Comparison of ENCODE assay signal across 19 cellular contexts in genomic region chr19:35447870-35448492, GRCh38. TPM values are rescaled to one million over a fixed set of nuclear protein-coding genes. Genes with fewer than 3 reads are reported as not detected.
DNase-seq lines count a peak whose midpoint lies in the region; ATAC-seq, FAIRE-seq and TF ChIP-seq lines count a peak whose summit lies in the region.
"Had no signal": no experiment of that assay in that cellular context is flagged by ENCODE, and none has a peak within 500 bp of the region (broad histone marks: within the 10 kb centered on the region; RNA-seq: fewer than 3 reads in every experiment).

Gene FFAR2 (plus strand): TSS chr19:35448257. CDS start chr19:35449715, 1,458 bp downstream.

- TF ChIP-seq CTCF in nephron progenitor cell (IDR thresholded peaks at IDR 0.05) (no peak), adrenal gland (IDR thresholded peaks at IDR 0.05) (no peak)

- peak within 1 kb of the TSS; percentile 57 to 95 for H3K27ac Mint-ChIP-seq in effector memory CD8-positive, alpha-beta T cell
- peak within 1 kb of the TSS; percentile 1 for H3K27ac Mint-ChIP-seq in nephron progenitor cell
- H3K27ac Mint-ChIP-seq: T-helper 1 cell treated with Interleukin-12 subunit alpha and Interleukin-12 subunit beta and Interleukin-4 antibody, amounts not matched to agents 30 μg/mL and 1 μg/mL, for 36 hours had no signal

- intact Hi-C loops in adrenal gland (cut with DNase I), result no loop called here

- peaks cover 0 to 6% (median 0%) of the 10 kb centered on the region in 11 experiments; a peak in 1 of 22 replicates for H3K9me3 ChIP-seq in BLaER1 treated with 17β-estradiol and CSF1 and Interleukin-3, amounts not matched to agents 10 nM and 100 nM (replicated peaks in 1 of 11)
- no peaks in the 10 kb centered on the region for H3K9me3 ChIP-seq in adrenal gland (replicated peaks in 1 of 3)
- H3K9me3 ChIP-seq: HAP-1, left lung had no signal

- H4K20me1 ChIP-seq in BLaER1 treated with 17β-estradiol and CSF1 and Interleukin-3, amounts not matched to agents 10 nM and 100 nM, result peaks cover 0 to 12% (median 0%) of the 10 kb centered on the region in 11 experiments; a peak in 1 of 22 replicates

- H3K27me3 ChIP-seq in BLaER1 treated with 17β-estradiol and CSF1 and Interleukin-3, amounts not matched to agents 10 nM and 100 nM, result no peaks in the 10 kb centered on the region
- no peaks in the 10 kb centered on the region for H3K27me3 ChIP-seq in adrenal gland

- H3K36me3 Mint-ChIP-seq in effector memory CD8-positive, alpha-beta T cell (ENCODE audit: insufficient read depth), result peaks cover 6% of the 10 kb centered on the region
- H3K36me3 Mint-ChIP-seq in nephron progenitor cell (ENCODE audit: low read depth), result no peaks in the 10 kb centered on the region

- H3K4me3 Mint-ChIP-seq in effector memory CD8-positive, alpha-beta T cell, result no peak within 1 kb of the TSS
- H3K4me3 Mint-ChIP-seq in nephron progenitor cell, result no peak within 1 kb of the TSS
- H3K4me3 Mint-ChIP-seq: naive thymus-derived CD4-positive, alpha-beta T cell; T-helper 1 cell treated with Interleukin-12 subunit alpha and Interleukin-12 subunit beta and Interleukin-4 antibody, amounts not matched to agents 30 μg/mL and 1 μg/mL, for 36 hours had no signal

- no peak for DNase-seq in GM19239 (ENCODE audit: insufficient read length, low spot score)
- DNase-seq in effector memory CD8-positive, alpha-beta T cell, result no peak
- no peak for DNase-seq in nephron progenitor cell
- DNase-seq in RKO (ENCODE audit: low spot score), result no peak
- DNase-seq in activated CD8-positive, alpha-beta memory T cell treated with anti-CD3 and anti-CD28 coated beads, Interleukin-2, amount 50 U/mL, for 4 hours, result no peak
- no peak for DNase-seq in adrenal gland
- DNase-seq in stimulated activated CD4-positive, alpha-beta T cell treated with anti-CD3 and anti-CD28 coated beads, Interleukin-4, amount 100 ng/mL, for 1 hour, result no peak
- DNase-seq: activated CD4-positive, alpha-beta T cell treated with anti-CD3 and anti-CD28 coated beads for 4 hours; DND-41; effector memory CD4-positive, alpha-beta T cell; naive thymus-derived CD4-positive, alpha-beta T cell; NCI-H1048; retina had no signal

- 62 to 74% (median 70%) methylated on average over 3 of the region's 3 CpGs for WGBS in adrenal gland, 4 donors

- peak within 1 kb of the TSS in 8 of 10 experiments; percentile 7 to 57 (median 38); a peak in 11 of 20 replicates for H3K4me3 ChIP-seq in BLaER1 treated with 17β-estradiol and CSF1 and Interleukin-3, amounts not matched to agents 10 nM and 100 nM
- no peak within 1 kb of the TSS for H3K4me3 ChIP-seq in adrenal gland
- H3K4me3 ChIP-seq: HAP-1 had no signal

- peak; percentile 78 for FAIRE-seq in GM19239 (lab: Jason Lieb, UNC)

- H3K27me3 Mint-ChIP-seq in effector memory CD8-positive, alpha-beta T cell, result no peaks in the 10 kb centered on the region
- H3K27me3 Mint-ChIP-seq in nephron progenitor cell (ENCODE audit: low read depth, poor library complexity), result peaks cover 69% of the 10 kb centered on the region

- H3K27ac ChIP-seq in BLaER1 treated with 17β-estradiol and CSF1 and Interleukin-3, amounts not matched to agents 10 nM and 100 nM, result peak within 1 kb of the TSS; percentile 17 to 99 (median 84)
- peak within 1 kb of the TSS in 1 of 5 donors; percentile 6 for H3K27ac ChIP-seq in adrenal gland

- no peaks in the 10 kb centered on the region for H3K9me3 Mint-ChIP-seq in effector memory CD8-positive, alpha-beta T cell
- H3K9me3 Mint-ChIP-seq in nephron progenitor cell, result no peaks in the 10 kb centered on the region
- H3K9me3 Mint-ChIP-seq: activated naive CD4-positive, alpha-beta T cell treated with anti-CD3 and anti-CD28 coated beads, Interleukin-2, amount 50 U/mL, for 72 hours; T-helper 1 cell treated with Interleukin-12 subunit alpha and Interleukin-12 subunit beta and Interleukin-4 antibody, amounts not matched to agents 30 μg/mL and 1 μg/mL, for 36 hours had no signal

- H3K4me2 ChIP-seq in BLaER1 treated with 17β-estradiol and CSF1 and Interleukin-3, amounts not matched to agents 10 nM and 100 nM, result peak within 1 kb of the TSS; percentile 65 to 99 (median 90)

- H3K4me1 ChIP-seq in BLaER1 treated with 17β-estradiol and CSF1 and Interleukin-3, amounts not matched to agents 10 nM and 100 nM, result peaks cover 53 to 100% (median 89%) of the 10 kb centered on the region in 10 experiments
- peaks cover 0 to 16% of the 10 kb centered on the region in 2 donors for H3K4me1 ChIP-seq in adrenal gland (replicated peaks in 1 of 2)
- H3K4me1 ChIP-seq: HAP-1 had no signal

- H3K9ac ChIP-seq in BLaER1 treated with 17β-estradiol and CSF1 and Interleukin-3, amounts not matched to agents 10 nM and 100 nM, result peak within 1 kb of the TSS in 9 of 11 experiments; percentile 39 to 88 (median 80); a peak in 17 of 22 replicates

- H3K36me3 ChIP-seq in BLaER1 treated with 17β-estradiol and CSF1 and Interleukin-3, amounts not matched to agents 10 nM and 100 nM, result peaks cover 0 to 20% (median 0%) of the 10 kb centered on the region in 11 experiments; a peak in 5 of 22 replicates
- H3K36me3 ChIP-seq in adrenal gland (replicated peaks in 1 of 2), result no peaks in the 10 kb centered on the region
- H3K36me3 ChIP-seq: HAP-1 had no signal

- peaks cover 39 to 41% of the 10 kb centered on the region in 2 donors for H3K4me1 Mint-ChIP-seq in effector memory CD8-positive, alpha-beta T cell (ENCODE audit: low read depth in 2 of 2)
- peaks cover 12% of the 10 kb centered on the region for H3K4me1 Mint-ChIP-seq in nephron progenitor cell

- TF ChIP-seq POLR2A in adrenal gland (IDR thresholded peaks at IDR 0.05), result no peak

- ATAC-seq in effector memory CD8-positive, alpha-beta T cell (replicated peaks), result no peak
- ATAC-seq: activated naive CD4-positive, alpha-beta T cell treated with anti-CD3 and anti-CD28 coated beads, Interleukin-2, amount 50 U/mL, for 72 hours had no signal

RNA-seq across cellular contexts. Expression of gene FFAR2, which starts in this region (rescaled TPM):
- total RNA-seq in adrenal gland, result under 1 TPM in 2 of 8 donors, not detected in 6; 0.29 to 0.52 TPM
- under 1 TPM; 0.33 to 0.88 (median 0.40) TPM for polyA plus RNA-seq in adrenal gland
- total RNA-seq: activated naive CD4-positive, alpha-beta T cell treated with anti-CD3 and anti-CD28 coated beads, Interleukin-2, amount 50 U/mL, for 72 hours had no signal
- polyA plus RNA-seq: BJ; naive thymus-derived CD4-positive, alpha-beta T cell had no signal

Comparison
In these comparisons a context has a peak if more than half of its experiments do, and no peak if none do; other contexts are left out.
1. H3K4me3 ChIP-seq: peak in BLaER1 treated with 17β-estradiol and CSF1 and Interleukin-3, amounts not matched to agents 10 nM and 100 nM (8 of 10); none in adrenal gland (0 of 4).